Comparison of ENCODE assay signal across 1 cellular context in the genomic region with DNA sequence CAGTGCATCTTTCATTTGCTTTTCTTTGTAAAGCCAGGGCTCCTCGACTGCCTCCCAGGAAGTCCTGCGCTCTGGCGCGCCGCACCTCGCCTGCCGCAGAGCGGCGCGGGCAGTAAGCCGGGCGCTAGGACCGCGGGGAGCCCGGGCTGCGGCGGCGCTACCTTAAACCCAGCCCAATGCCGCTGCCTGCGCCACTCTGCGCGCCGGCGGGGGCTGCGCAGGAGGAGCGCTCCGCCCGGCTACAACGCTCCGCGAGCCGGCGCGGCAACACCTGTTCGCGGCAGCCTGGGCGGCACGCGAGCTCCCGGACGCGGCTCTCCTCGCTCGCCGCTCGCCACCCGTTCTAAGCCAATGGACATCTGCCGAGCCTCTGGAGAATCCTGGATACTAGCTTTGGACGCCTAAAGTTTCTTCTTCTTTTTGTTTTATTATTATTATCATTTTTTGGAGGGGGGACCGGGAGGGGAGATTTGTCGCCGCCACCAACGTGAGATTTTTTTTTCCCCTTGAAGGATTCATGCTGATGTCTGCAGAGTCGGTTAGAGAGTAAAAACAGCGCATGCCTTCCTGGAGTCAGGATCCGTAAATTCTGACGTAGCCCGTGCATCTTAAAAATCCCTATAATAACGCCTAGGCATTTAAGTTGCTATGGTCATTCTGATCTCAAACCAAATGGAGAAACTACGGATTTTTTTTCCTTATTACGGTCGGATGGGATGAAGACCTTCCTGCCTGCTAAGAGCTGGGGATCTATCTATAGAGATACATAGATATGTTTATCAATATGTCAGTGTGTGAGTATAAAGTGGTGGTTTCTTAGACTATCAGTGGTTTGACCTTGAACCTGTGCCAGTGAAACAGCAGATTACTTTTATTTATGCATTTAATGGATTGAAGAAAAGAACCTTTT.
A peak's percentile ranks its signal among the peaks of the same experiment; 100 is the strongest.
TF ChIP-seq lines count a peak whose summit lies in the region.

A gene (plus strand): TSS at position 191 of the 910 bp plus-strand sequence. CDS start 840 bp downstream, outside the sequence.

TF ChIP-seq in HepG2, 621 proteins besides CTCF, POLR2A, EP300 and RAD21 (continued from another document):
- TF ChIP-seq, protein P1, sequence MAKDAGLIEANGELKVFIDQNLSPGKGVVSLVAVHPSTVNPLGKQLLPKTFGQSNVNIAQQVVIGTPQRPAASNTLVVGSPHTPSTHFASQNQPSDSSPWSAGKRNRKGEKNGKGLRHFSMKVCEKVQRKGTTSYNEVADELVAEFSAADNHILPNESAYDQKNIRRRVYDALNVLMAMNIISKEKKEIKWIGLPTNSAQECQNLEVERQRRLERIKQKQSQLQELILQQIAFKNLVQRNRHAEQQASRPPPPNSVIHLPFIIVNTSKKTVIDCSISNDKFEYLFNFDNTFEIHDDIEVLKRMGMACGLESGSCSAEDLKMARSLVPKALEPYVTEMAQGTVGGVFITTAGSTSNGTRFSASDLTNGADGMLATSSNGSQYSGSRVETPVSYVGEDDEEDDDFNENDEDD (CRISPR knock-in tag; IDR thresholded peaks at IDR 0.05; ENCODE audit: borderline replicate concordance), result peak; percentile 72; the same call in 1 of the 2 replicates
- TF ChIP-seq, protein P2, sequence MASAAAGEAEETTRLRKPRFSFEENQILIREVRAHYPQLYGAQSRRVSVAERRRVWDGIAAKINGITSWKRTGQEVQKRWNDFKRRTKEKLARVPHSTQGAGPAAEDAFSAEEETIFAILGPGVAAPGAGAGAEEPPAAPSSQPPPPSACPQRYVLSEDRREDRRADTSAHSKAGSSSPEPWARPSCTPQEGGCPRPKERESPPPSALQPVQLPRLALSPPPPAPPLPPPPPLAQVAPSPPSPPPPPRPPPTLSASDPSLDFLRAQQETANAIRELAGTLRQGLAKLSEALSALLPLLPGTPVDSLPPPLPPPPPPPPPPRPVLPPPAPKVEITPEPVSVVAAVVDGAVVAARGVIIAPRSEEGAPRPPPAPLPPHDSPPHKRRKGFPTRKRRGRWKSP (CRISPR knock-in tag; IDR thresholded peaks at IDR 0.05), result peak; percentile 100
- TF ChIP-seq, protein P3, sequence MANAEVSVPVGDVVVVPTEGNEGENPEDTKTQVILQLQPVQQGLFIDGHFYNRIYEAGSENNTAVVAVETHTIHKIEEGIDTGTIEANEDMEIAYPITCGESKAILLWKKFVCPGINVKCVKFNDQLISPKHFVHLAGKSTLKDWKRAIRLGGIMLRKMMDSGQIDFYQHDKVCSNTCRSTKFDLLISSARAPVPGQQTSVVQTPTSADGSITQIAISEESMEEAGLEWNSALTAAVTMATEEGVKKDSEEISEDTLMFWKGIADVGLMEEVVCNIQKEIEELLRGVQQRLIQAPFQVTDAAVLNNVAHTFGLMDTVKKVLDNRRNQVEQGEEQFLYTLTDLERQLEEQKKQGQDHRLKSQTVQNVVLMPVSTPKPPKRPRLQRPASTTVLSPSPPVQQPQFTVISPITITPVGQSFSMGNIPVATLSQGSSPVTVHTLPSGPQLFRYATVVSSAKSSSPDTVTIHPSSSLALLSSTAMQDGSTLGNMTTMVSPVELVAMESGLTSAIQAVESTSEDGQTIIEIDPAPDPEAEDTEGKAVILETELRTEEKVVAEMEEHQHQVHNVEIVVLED (CRISPR knock-in tag; IDR thresholded peaks at IDR 0.05; ENCODE audit: borderline replicate concordance), result peak; percentile 59
- TF ChIP-seq, protein P4, sequence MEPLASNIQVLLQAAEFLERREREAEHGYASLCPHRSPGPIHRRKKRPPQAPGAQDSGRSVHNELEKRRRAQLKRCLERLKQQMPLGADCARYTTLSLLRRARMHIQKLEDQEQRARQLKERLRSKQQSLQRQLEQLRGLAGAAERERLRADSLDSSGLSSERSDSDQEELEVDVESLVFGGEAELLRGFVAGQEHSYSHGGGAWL (CRISPR knock-in tag; IDR thresholded peaks at IDR 0.05), result peak; percentile 40; the same call in 1 of the 2 replicates
- TF ChIP-seq ZNF775 (CRISPR knock-in tag; IDR thresholded peaks at IDR 0.05; ENCODE audit: borderline replicate concordance) (no peak), ZNF549 (CRISPR knock-in tag; IDR thresholded peaks at IDR 0.05) (no peak), NR3C1 (CRISPR knock-in tag; IDR thresholded peaks at IDR 0.05) (no peak), HCFC1 (IDR thresholded peaks at IDR 0.05; ENCODE audit: low read depth, low read length) (no peak), ZNF510 (CRISPR knock-in tag; IDR thresholded peaks at IDR 0.05; ENCODE audit: low read depth) (no peak), PAF1 (CRISPR knock-in tag; IDR thresholded peaks at IDR 0.05) (no peak), ZMAT3 (CRISPR knock-in tag; conservative IDR thresholded peaks at IDR 0.05) (0 out of 2 replicates have a peak, but pooled peaks have one; percentile 45), ZSCAN21 (CRISPR knock-in tag; IDR thresholded peaks at IDR 0.05; ENCODE audit: borderline replicate concordance) (peak; percentile 23; the same call in 1 of the 2 replicates), ELF3 (CRISPR knock-in tag; IDR thresholded peaks at IDR 0.05) (0 out of 2 replicates have a peak, but pooled peaks have one; percentile 16), ASH2L (IDR thresholded peaks at IDR 0.05; ENCODE audit: insufficient read length, low read depth, low read length) (peak; percentile 10), SOX5 (CRISPR knock-in tag; IDR thresholded peaks at IDR 0.05; ENCODE audit: borderline replicate concordance) (peak; percentile 9; the same call in 1 of the 2 replicates)
- TF ChIP-seq, protein P5, sequence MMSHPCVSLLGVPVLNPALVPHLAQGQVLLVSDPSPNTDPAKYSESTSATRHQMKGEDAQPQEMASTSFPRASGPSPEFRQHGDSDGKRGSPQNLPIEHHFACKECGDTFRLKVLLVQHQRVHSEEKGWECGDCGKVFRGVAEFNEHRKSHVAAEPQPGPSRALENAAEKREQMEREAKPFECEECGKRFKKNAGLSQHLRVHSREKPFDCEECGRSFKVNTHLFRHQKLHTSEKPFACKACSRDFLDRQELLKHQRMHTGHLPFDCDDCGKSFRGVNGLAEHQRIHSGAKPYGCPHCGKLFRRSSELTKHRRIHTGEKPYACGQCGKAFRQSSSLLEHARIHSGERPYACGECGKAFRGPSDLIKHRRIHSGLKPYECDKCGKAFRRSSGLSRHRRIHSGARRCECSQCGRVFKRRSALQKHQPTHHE (CRISPR knock-in tag; IDR thresholded peaks at IDR 0.05; ENCODE audit: borderline replicate concordance), result no peak
- TF ChIP-seq, protein P6, sequence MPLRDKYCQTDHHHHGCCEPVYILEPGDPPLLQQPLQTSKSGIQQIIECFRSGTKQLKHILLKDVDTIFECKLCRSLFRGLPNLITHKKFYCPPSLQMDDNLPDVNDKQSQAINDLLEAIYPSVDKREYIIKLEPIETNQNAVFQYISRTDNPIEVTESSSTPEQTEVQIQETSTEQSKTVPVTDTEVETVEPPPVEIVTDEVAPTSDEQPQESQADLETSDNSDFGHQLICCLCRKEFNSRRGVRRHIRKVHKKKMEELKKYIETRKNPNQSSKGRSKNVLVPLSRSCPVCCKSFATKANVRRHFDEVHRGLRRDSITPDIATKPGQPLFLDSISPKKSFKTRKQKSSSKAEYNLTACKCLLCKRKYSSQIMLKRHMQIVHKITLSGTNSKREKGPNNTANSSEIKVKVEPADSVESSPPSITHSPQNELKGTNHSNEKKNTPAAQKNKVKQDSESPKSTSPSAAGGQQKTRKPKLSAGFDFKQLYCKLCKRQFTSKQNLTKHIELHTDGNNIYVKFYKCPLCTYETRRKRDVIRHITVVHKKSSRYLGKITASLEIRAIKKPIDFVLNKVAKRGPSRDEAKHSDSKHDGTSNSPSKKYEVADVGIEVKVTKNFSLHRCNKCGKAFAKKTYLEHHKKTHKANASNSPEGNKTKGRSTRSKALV (CRISPR knock-in tag; IDR thresholded peaks at IDR 0.05), result peak; percentile 99
- TF ChIP-seq, protein P7, sequence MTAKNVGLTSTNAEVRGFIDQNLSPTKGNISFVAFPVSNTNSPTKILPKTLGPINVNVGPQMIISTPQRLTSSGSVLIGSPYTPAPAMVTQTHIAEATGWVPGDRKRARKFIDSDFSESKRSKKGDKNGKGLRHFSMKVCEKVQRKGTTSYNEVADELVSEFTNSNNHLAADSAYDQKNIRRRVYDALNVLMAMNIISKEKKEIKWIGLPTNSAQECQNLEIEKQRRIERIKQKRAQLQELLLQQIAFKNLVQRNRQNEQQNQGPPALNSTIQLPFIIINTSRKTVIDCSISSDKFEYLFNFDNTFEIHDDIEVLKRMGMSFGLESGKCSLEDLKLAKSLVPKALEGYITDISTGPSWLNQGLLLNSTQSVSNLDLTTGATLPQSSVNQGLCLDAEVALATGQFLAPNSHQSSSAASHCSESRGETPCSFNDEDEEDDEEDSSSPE (CRISPR knock-in tag; IDR thresholded peaks at IDR 0.05), result peak; percentile 59; the same call in 1 of the 2 replicates
- TF ChIP-seq, protein P8, sequence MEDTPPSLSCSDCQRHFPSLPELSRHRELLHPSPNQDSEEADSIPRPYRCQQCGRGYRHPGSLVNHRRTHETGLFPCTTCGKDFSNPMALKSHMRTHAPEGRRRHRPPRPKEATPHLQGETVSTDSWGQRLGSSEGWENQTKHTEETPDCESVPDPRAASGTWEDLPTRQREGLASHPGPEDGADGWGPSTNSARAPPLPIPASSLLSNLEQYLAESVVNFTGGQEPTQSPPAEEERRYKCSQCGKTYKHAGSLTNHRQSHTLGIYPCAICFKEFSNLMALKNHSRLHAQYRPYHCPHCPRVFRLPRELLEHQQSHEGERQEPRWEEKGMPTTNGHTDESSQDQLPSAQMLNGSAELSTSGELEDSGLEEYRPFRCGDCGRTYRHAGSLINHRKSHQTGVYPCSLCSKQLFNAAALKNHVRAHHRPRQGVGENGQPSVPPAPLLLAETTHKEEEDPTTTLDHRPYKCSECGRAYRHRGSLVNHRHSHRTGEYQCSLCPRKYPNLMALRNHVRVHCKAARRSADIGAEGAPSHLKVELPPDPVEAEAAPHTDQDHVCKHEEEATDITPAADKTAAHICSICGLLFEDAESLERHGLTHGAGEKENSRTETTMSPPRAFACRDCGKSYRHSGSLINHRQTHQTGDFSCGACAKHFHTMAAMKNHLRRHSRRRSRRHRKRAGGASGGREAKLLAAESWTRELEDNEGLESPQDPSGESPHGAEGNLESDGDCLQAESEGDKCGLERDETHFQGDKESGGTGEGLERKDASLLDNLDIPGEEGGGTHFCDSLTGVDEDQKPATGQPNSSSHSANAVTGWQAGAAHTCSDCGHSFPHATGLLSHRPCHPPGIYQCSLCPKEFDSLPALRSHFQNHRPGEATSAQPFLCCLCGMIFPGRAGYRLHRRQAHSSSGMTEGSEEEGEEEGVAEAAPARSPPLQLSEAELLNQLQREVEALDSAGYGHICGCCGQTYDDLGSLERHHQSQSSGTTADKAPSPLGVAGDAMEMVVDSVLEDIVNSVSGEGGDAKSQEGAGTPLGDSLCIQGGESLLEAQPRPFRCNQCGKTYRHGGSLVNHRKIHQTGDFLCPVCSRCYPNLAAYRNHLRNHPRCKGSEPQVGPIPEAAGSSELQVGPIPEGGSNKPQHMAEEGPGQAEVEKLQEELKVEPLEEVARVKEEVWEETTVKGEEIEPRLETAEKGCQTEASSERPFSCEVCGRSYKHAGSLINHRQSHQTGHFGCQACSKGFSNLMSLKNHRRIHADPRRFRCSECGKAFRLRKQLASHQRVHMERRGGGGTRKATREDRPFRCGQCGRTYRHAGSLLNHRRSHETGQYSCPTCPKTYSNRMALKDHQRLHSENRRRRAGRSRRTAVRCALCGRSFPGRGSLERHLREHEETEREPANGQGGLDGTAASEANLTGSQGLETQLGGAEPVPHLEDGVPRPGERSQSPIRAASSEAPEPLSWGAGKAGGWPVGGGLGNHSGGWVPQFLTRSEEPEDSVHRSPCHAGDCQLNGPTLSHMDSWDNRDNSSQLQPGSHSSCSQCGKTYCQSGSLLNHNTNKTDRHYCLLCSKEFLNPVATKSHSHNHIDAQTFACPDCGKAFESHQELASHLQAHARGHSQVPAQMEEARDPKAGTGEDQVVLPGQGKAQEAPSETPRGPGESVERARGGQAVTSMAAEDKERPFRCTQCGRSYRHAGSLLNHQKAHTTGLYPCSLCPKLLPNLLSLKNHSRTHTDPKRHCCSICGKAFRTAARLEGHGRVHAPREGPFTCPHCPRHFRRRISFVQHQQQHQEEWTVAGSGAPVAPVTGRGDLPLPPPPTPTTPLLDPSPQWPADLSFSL (CRISPR knock-in tag; IDR thresholded peaks at IDR 0.05), result no peak
